ENCODE assay signal across 11 cellular contexts in the genomic region with DNA sequence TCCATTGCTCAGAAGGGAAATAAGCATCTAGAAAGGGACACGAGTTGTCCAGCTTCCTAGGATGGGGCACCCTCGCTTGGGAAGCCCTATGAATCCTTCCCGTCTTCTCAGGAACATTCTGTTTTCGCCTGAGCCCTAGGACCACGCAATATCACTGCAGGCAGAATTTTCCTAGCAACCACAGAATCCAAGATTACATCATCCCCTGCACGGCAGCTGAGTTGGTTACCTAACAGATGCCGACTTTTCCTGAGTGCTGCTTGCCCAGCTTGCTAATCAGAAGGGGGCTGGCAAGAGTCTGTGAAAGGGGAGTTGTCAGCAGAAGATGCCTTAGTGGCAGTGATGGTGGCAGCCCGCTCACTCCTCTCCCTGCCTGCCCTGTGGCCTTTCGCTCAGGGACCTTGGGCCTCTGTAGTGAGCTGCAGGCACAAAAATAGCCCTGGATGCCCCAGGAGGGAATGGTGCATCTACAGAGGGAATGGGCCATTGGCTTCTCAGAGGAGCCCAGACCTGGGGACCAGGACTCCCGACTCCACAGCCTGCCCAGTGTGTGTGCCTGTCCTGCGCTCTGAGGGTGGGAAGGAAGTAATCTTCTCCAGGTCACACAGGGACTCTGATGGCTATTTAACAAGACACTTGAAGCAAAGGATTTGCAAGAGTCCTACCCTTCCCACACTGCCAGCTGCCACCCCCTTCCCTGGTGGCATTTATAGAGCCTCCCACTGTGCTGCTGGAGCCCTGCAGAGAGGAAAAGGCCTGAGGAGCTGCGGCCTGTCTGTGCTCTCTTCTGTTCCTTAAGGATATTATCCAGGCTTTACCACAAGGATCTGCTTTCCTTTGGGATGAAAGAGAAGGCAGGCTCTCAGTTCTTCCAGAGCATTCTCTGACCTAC. TPM values are rescaled to one million over a fixed set of nuclear protein-coding genes. Genes with fewer than 3 reads are reported as not detected.
A peak's percentile ranks its signal among the peaks of the same experiment; 100 is the strongest.
DNase-seq lines count a peak whose midpoint lies in the region; ATAC-seq, FAIRE-seq and TF ChIP-seq lines count a peak whose summit lies in the region.
"Had no signal": no experiment of that assay in that cellular context is flagged by ENCODE, and none has a peak within 500 bp of the region (broad histone marks: within the 10 kb centered on the region; RNA-seq: fewer than 3 reads in every experiment).

No MANE protein-coding gene starts in this region.

- no peaks in the 10 kb centered on the region for H3K9me3 Mint-ChIP-seq in Calu3 (ENCODE audit: low read depth, unreplicated experiment)
- H3K9me3 Mint-ChIP-seq: activated naive CD4-positive, alpha-beta T cell treated with anti-CD3 and anti-CD28 coated beads, Interleukin-2, amount 50 U/mL, for 24 hours had no signal

- ATAC-seq in gastroesophageal sphincter (peak; percentile 63), GM19324 (IDR thresholded peaks at IDR 0.05; ENCODE audit: low FRiP score, unreplicated experiment) (no peak)
- ATAC-seq: left colon had no signal

- no peak for FAIRE-seq in urothelium cell line (lab: Jason Lieb, UNC)

- H3K27me3 ChIP-seq in gastroesophageal sphincter, result no peaks in the 10 kb centered on the region
- no peaks in the 10 kb centered on the region for H3K27me3 ChIP-seq in spleen (replicated peaks in 1 of 7)

- H3K36me3 ChIP-seq in gastroesophageal sphincter (peaks cover 0 to 51% of the 10 kb centered on the region in 2 donors), spleen (peaks cover 0 to 31% (median 0%) of the 10 kb centered on the region in 6 donors)

- CTCF ChIA-PET in Calu3 (lab: Charles Lee), result no interaction called here

- H3K4me1 Mint-ChIP-seq in Calu3 (ENCODE audit: low read depth, unreplicated experiment), result no peaks in the 10 kb centered on the region

- TF ChIP-seq CTCF in gastroesophageal sphincter (IDR thresholded peaks at IDR 0.05) (no peak), spleen (IDR thresholded peaks at IDR 0.05 in 8 of 11, conservative IDR thresholded peaks at IDR 0.05 in 3 of 11) (no peak), Calu3 (IDR thresholded peaks at IDR 0.05; ENCODE audit: unreplicated experiment) (no peak)

- no peak overlapping the region for H3K27ac Mint-ChIP-seq in Calu3 (ENCODE audit: unreplicated experiment)
- H3K27ac Mint-ChIP-seq: activated naive CD4-positive, alpha-beta T cell treated with anti-CD3 and anti-CD28 coated beads, Interleukin-2, amount 50 U/mL, for 24 hours had no signal

- no peak overlapping the region for H3K4me3 Mint-ChIP-seq in Calu3 (ENCODE audit: low read depth, unreplicated experiment)
- H3K4me3 Mint-ChIP-seq: activated naive CD4-positive, alpha-beta T cell treated with anti-CD3 and anti-CD28 coated beads, Interleukin-2, amount 50 U/mL, for 24 hours had no signal

- no peak overlapping the region for H3K4me3 ChIP-seq in gastroesophageal sphincter
- no peak overlapping the region for H3K4me3 ChIP-seq in spleen

- H3K27me3 Mint-ChIP-seq in Calu3 (ENCODE audit: unreplicated experiment), result no peaks in the 10 kb centered on the region
- H3K27me3 Mint-ChIP-seq: activated naive CD4-positive, alpha-beta T cell treated with anti-CD3 and anti-CD28 coated beads, Interleukin-2, amount 50 U/mL, for 24 hours; B cell had no signal

- intact Hi-C loops in spleen (cut with DNase I; ENCODE audit: low total_unique reads) (no loop called here), Calu3 (cut with micrococcal nuclease; ENCODE audit: unreplicated experiment) (no loop called here)

- peaks cover 0 to 7% (median 0%) of the 10 kb centered on the region in 3 donors for H3K9me3 ChIP-seq in gastroesophageal sphincter
- peaks cover 0 to 13% (median 10%) of the 10 kb centered on the region in 8 donors for H3K9me3 ChIP-seq in spleen

- no peak for TF ChIP-seq POLR2A in gastroesophageal sphincter (IDR thresholded peaks at IDR 0.05)
- no peak for TF ChIP-seq POLR2A in spleen (IDR thresholded peaks at IDR 0.05)

- DNase-seq in SIG-M5 treated with dmso at 0.1 percent for 504 hours (lab: John Stamatoyannopoulos, UW; ENCODE audit: unreplicated experiment) (peak; percentile 34), SIG-M5 (lab: John Stamatoyannopoulos, UW) (no peak), T1000 (lab: John Stamatoyannopoulos, UW) (peak; percentile 28), urothelium cell line (ENCODE audit: low spot score) (peak; percentile 26), spleen (no peak), Calu3 (no peak)
- DNase-seq: left colon had no signal

- no peak for TF ChIP-seq EP300 in gastroesophageal sphincter (IDR thresholded peaks at IDR 0.05)

- no peaks in the 10 kb centered on the region for H3K36me3 Mint-ChIP-seq in Calu3 (ENCODE audit: insufficient read depth, unreplicated experiment)

- 40 to 61% methylated on average over 1 to 5 of the region's 12 CpGs for WGBS in gastroesophageal sphincter (ENCODE audit: low coverage in 1 of 2), 2 donors
- 71 to 92% (median 80%) methylated on average over 11 to 12 of the region's 12 CpGs for WGBS in spleen, 5 donors

- H3K27ac ChIP-seq in gastroesophageal sphincter (no peak overlapping the region), spleen (no peak overlapping the region)

- no TSS peak for BruUV-seq in Calu3 (replicated peaks; lab: Mats Ljungman, UMichigan)

- H3K4me1 ChIP-seq in gastroesophageal sphincter, result no peaks in the 10 kb centered on the region
- peaks cover 0 to 22% (median 11%) of the 10 kb centered on the region in 6 donors for H3K4me1 ChIP-seq in spleen

RNA-seq across cellular contexts. Expression of gene CLSTN1, which starts 28.9 kb away (rescaled TPM):
- 10 to 100 TPM; 45.1 to 95.4 (median 58.7) TPM for total RNA-seq in gastroesophageal sphincter
- total RNA-seq in spleen, result 10 to 100 TPM; 55.9 to 70.7 (median 62.5) TPM
- polyA plus RNA-seq in spleen, result 10 to 100 TPM; 28.8 to 36.4 (median 30.3) TPM
- 93.2 and 99.3 TPM in 2 replicates for total RNA-seq in Calu3 (2022)

RNA-seq across cellular contexts. Expression of gene CTNNBIP1, which starts 57.4 kb away (rescaled TPM):
- total RNA-seq in gastroesophageal sphincter, result 10 to 100 TPM; 13.7 to 27.6 (median 21.0) TPM
- 10 to 100 TPM in 6 of 7 donors, 1 to 10 TPM in 1; 9.2 to 17.5 (median 13.6) TPM for total RNA-seq in spleen
- polyA plus RNA-seq in spleen, result 1 to 10 TPM; 7.3 to 8.6 (median 7.8) TPM
- 11.8 and 18.1 TPM in 2 replicates for total RNA-seq in Calu3 (2022)

Comparison
In these comparisons a context has a peak if more than half of its experiments do, and no peak if none do; other contexts are left out.
1. DNase-seq: peak in SIG-M5 treated with dmso at 0.1 percent for 504 hours (single experiment), T1000 (single experiment) and urothelium cell line (single experiment); none in SIG-M5 (single experiment), spleen (single experiment) and Calu3 (single experiment).